1 cellular context compared by ENCODE assay signal in genomic region chr6:43896474-43896873, GRCh38.
TF ChIP-seq lines count a peak whose summit lies in the region.

No MANE protein-coding gene starts in this region.

TF ChIP-seq in HCT116, 20 proteins besides CTCF, POLR2A, EP300 and RAD21 (continued from another document):
- TF ChIP-seq REST (IDR thresholded peaks at IDR 0.05; ENCODE audit: low read depth) (no peak), JUND (IDR thresholded peaks at IDR 0.05) (no peak), TCF7L2 (IDR thresholded peaks at IDR 0.05; ENCODE audit: borderline replicate concordance, extremely low read depth, insufficient read depth, insufficient read length) (no peak), FOSL1 (IDR thresholded peaks at IDR 0.05; ENCODE audit: low read depth) (no peak), SRF (IDR thresholded peaks at IDR 0.05; ENCODE audit: low read depth) (no peak), MAX (IDR thresholded peaks at IDR 0.05) (no peak), EZH2phosphoT487 (IDR thresholded peaks at IDR 0.05; ENCODE audit: borderline replicate concordance) (no peak), ZNF274 (IDR thresholded peaks at IDR 0.05; ENCODE audit: low read depth, low read length) (no peak), CBX3 (IDR thresholded peaks at IDR 0.05; ENCODE audit: low read depth) (no peak)
